Comparison of ENCODE assay signal across 1 cellular context in genomic region chr11:45906096-45906682, GRCh38.
TF ChIP-seq lines count a peak whose summit lies in the region.

No MANE protein-coding gene starts in this region.

TF ChIP-seq in endothelial cell of umbilical vein, 7 proteins besides CTCF, POLR2A, EP300 and RAD21:
- TF ChIP-seq POLR2AphosphoS5 (IDR thresholded peaks at IDR 0.05; ENCODE audit: insufficient read depth, low read depth, low read length) (no peak), JUN (IDR thresholded peaks at IDR 0.05; ENCODE audit: borderline replicate concordance, insufficient read depth, insufficient read length, low read depth) (no peak), MYC (IDR thresholded peaks at IDR 0.05; ENCODE audit: low read depth, low read length) (no peak), EZH2 (IDR thresholded peaks at IDR 0.05; ENCODE audit: borderline replicate concordance, low read depth, low read length, severe bottlenecking) (no peak), MAX (IDR thresholded peaks at IDR 0.05; ENCODE audit: insufficient read depth, insufficient read length) (no peak), FOS (IDR thresholded peaks at IDR 0.05; ENCODE audit: borderline replicate concordance, insufficient read depth, low read length) (no peak), GATA2 (IDR thresholded peaks at IDR 0.05; ENCODE audit: insufficient read depth, insufficient read length, low read depth, low read length) (no peak)
